In the genomic region with DNA sequence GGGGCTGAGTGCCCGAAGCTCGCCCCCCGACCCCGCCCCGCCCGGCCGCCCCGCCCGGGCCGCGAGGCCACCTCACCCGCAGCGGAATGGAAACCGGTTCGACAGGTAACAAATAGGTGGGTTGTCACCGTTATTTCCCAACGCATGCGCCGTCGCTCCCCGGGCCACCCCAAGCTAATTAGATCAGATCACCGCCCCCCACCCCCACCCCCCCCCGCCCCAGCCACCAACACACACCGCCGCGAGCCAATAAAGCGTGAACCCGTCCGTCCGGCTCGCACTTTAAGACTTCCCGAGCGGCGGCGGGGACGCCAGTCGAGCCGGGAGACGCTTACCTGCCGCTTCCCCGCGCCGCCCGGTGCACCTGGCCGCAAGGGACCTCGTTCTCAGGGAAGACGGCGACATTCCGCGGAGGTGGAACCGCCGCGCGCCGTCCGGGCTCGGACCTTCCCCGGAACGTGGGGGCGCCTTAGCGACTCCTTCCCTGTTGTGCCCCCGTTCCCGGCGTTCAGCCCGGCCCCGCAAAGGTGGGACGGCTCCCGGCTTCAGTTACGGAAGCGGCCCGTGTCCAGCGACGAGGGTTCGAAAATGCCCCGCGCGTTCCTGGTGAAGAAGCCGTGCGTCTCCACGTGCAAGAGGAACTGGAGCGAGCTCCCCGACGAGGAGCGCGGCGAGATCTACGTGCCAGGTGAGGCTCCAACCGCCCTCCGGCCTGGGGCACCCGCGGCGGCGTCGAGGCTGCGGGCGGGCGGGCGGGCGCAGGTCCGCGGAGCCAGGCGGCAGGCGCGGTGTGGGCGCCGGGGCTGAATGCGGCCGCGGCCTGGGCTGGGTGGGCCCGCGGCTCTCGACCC, we compare ENCODE assay signal across 8 cellular contexts. TPM values are rescaled to one million over a fixed set of nuclear protein-coding genes. Genes with fewer than 3 reads are reported as not detected.
DNase-seq lines count a peak whose midpoint lies in the region; ATAC-seq and TF ChIP-seq lines count a peak whose summit lies in the region.
"Had no signal": no experiment of that assay in that cellular context is flagged by ENCODE, and none has a peak within 500 bp of the region (broad histone marks: within the 10 kb centered on the region; RNA-seq: fewer than 3 reads in every experiment).

Gene OVOL1 (plus strand): TSS at position 278 of the 851 bp plus-strand sequence. CDS start 311 bp downstream, at position 589.

- TF ChIP-seq CTCF in gastrocnemius medialis (IDR thresholded peaks at IDR 0.05 in 4 of 5, conservative IDR thresholded peaks at IDR 0.05 in 1 of 5): no peak

- intact Hi-C loops in gastrocnemius medialis (cut with DNase I; ENCODE audit: low total_unique reads): loop anchor here (10.0 kb wide), 1 partner anchor 198 kb away; no protein-coding TSS in a partner anchor
- intact Hi-C loops in aorta (cut with DNase I): no loop called here

- H3K4me3 ChIP-seq in HAP-1 (peak within 1 kb of the TSS; percentile 9), gastrocnemius medialis (peak within 1 kb of the TSS in 3 of 4 donors; percentile 6 to 44 (median 17)), aorta (ENCODE audit: low read length in 2 of 2) (no peak within 1 kb of the TSS)

- no peak for TF ChIP-seq POLR2A in gastrocnemius medialis (IDR thresholded peaks at IDR 0.05)

- in situ Hi-C loops in HAP-1 (cut with MboI; ENCODE audit: low sequenced_read_pairs) (no loop called here), gastrocnemius medialis (cut with MboI; ENCODE audit: low sequenced_read_pairs in 4 of 4) (no loop called here)

- H3K9me3 ChIP-seq in HAP-1: no peaks in the 10 kb centered on the region
- H3K9me3 ChIP-seq in gastrocnemius medialis: no peaks in the 10 kb centered on the region
- no peaks in the 10 kb centered on the region for H3K9me3 ChIP-seq in aorta (ENCODE audit: control insufficient read depth, low read length)

- peaks cover 17% of the 10 kb centered on the region for H3K27me3 ChIP-seq in HAP-1 (ENCODE audit: low read depth)
- H3K27me3 ChIP-seq in gastrocnemius medialis: peaks cover 23 to 53% (median 40%) of the 10 kb centered on the region in 3 donors
- no peaks in the 10 kb centered on the region for H3K27me3 ChIP-seq in aorta (ENCODE audit: control insufficient read depth in 1 of 2, insufficient read depth in 2 of 2, low read length in 1 of 2)

- no peaks in the 10 kb centered on the region for H3K4me1 ChIP-seq in HAP-1
- peaks cover 4% of the 10 kb centered on the region in 2 donors for H3K4me1 ChIP-seq in gastrocnemius medialis
- no peaks in the 10 kb centered on the region for H3K4me1 ChIP-seq in aorta (ENCODE audit: control insufficient read depth in 1 of 2, insufficient read depth in 2 of 2, low read length in 2 of 2)

- no peak for DNase-seq in HAP-1 (ENCODE audit: low spot score in 2 of 2)
- peak; percentile 58 for DNase-seq in NCI-H774 (lab: John Stamatoyannopoulos, UW)
- no peak for DNase-seq in gastrocnemius medialis
- DNase-seq in aorta: no peak

- WGBS in aorta, 2 donors: 1% methylated on average over 74 to 112 of the region's 112 CpGs

- no peaks in the 10 kb centered on the region for H3K36me3 ChIP-seq in HAP-1 (replicated peaks)
- H3K36me3 ChIP-seq in gastrocnemius medialis: no peaks in the 10 kb centered on the region
- no peaks in the 10 kb centered on the region for H3K36me3 ChIP-seq in aorta (ENCODE audit: control insufficient read depth in 1 of 2, insufficient read depth in 2 of 2, low read length in 1 of 2)

- ATAC-seq in esophagus mucosa (peak; percentile 65), gastrocnemius medialis (no peak), GM18511 (IDR thresholded peaks at IDR 0.05; ENCODE audit: unreplicated experiment) (no peak), aorta (ENCODE audit: low FRiP score) (no peak), HG03095 (IDR thresholded peaks at IDR 0.05; ENCODE audit: unreplicated experiment) (no peak)

- H3K27ac ChIP-seq in gastrocnemius medialis (no peak within 1 kb of the TSS), aorta (ENCODE audit: low read depth in 1 of 2, low read length in 2 of 2) (no peak within 1 kb of the TSS)

RNA-seq across cellular contexts. Expression of gene OVOL1, which starts in this region (rescaled TPM):
- total RNA-seq in esophagus mucosa (49.0 TPM), gastrocnemius medialis (under 1 TPM in 1 of 4 donors, not detected in 3; 0.15 TPM), aorta (not detected)
- 1 to 10 TPM in 1 of 2 donors, under 1 TPM in 1; 0.28 to 3.9 TPM for polyA plus RNA-seq in aorta
- total RNA-seq: M059J had no signal

Comparison
In these comparisons a context has a peak if more than half of its experiments do, and no peak if none do; other contexts are left out.
1. RNA of gene OVOL1 (total RNA-seq): 49.0 TPM in esophagus mucosa (single experiment); 0.15 TPM in gastrocnemius medialis and not detected in aorta; every median in the first group is over 10 times any median in the second.
2. H3K4me3 ChIP-seq: peak in HAP-1 (single experiment) and gastrocnemius medialis (3 of 4); none in aorta (0 of 2).